8 cellular contexts compared by ENCODE assay signal in the genomic region with DNA sequence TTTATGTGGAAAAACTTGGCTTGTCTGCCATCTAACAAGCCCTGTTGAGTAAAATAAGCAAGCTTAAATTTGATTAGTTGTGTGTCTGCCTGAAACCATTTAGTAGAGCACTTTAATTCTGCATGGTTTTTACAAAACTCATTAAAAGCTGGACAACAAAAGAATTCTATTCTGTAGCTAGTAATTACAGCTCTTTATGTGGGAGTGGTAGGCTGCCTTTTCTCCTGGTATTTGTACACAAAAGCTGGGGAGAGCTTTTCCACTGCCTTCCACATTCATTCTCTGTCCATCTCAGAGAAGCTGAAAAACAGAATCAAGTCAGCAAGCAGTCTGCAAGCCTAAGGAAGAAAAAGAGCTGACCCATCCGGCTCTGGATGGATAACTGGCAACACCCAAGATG. TPM values are rescaled to one million over a fixed set of nuclear protein-coding genes. Genes with fewer than 3 reads are reported as not detected.
DNase-seq lines count a peak whose midpoint lies in the region; ATAC-seq and TF ChIP-seq lines count a peak whose summit lies in the region.

No MANE protein-coding gene starts in this region.

- peaks cover 27% of the 10 kb centered on the region for H3K4me1 Mint-ChIP-seq in MCF 10A (ENCODE audit: insufficient read depth, unreplicated experiment)

- ATAC-seq in GM18502 (IDR thresholded peaks at IDR 0.05; ENCODE audit: poor library complexity, unreplicated experiment) (no peak), GM21528 (IDR thresholded peaks at IDR 0.05; ENCODE audit: low FRiP score, unreplicated experiment) (no peak)

- peaks cover 48% of the 10 kb centered on the region for H3K79me2 ChIP-seq in ACC112 (ENCODE audit: control insufficient read depth, insufficient read depth, low read length, unreplicated experiment)

- DNase-seq in MG63: no peak
- DNase-seq in MCF 10A (ENCODE audit: unreplicated experiment): no peak
- DNase-seq in NCI-H2196 treated with DMSO at 0.1 percent for 48 hours (lab: John Stamatoyannopoulos, UW; ENCODE audit: unreplicated experiment): no peak
- DNase-seq in SIG-M5 (lab: John Stamatoyannopoulos, UW): no peak

- POLR2A ChIA-PET in MCF 10A (lab: Yijun Ruan, JAX): interaction anchor here (0.5 to 11.6 kb wide), 34 partner anchors 7 to 376 kb away, joined by 3 to 188 read pairs (median 6); partner anchors contain the start of gene PSMG1

- H3K27ac Mint-ChIP-seq in MCF 10A (ENCODE audit: low read depth, unreplicated experiment): peak overlapping the region; percentile 98

- BruUV-seq in MCF 10A (replicated peaks; lab: Mats Ljungman, UMichigan): TSS peak; percentile 13

- TF ChIP-seq CTCF in MCF 10A (IDR thresholded peaks at IDR 0.05; ENCODE audit: unreplicated experiment): no peak

- peaks cover 61% of the 10 kb centered on the region for H3K36me3 Mint-ChIP-seq in MCF 10A (ENCODE audit: insufficient read depth, unreplicated experiment)

- peaks cover 39% of the 10 kb centered on the region for H3K4me1 ChIP-seq in ACC112 (ENCODE audit: control insufficient read depth, insufficient read depth, low read length, unreplicated experiment)
- peaks cover 57% of the 10 kb centered on the region for H3K4me1 ChIP-seq in mononuclear cell (ENCODE audit: insufficient read depth, low read length)

- no peaks in the 10 kb centered on the region for H3K9me3 Mint-ChIP-seq in MCF 10A (ENCODE audit: unreplicated experiment)

- intact Hi-C loops in MCF 10A (cut with micrococcal nuclease): loop anchor here (1.0 to 10.0 kb wide), 3 partner anchors 105 to 241 kb away; no protein-coding TSS in a partner anchor

- H3K4me3 ChIP-seq in ACC112 (ENCODE audit: low read depth, low read length): peak overlapping the region; percentile 89
- H3K4me3 ChIP-seq in MG63: peak overlapping the region; percentile 82
- peak overlapping the region; percentile 70 for H3K4me3 ChIP-seq in mononuclear cell (ENCODE audit: low read length)

- H3K4me3 Mint-ChIP-seq in MCF 10A (ENCODE audit: unreplicated experiment): peak overlapping the region; percentile 97

- H3K36me3 ChIP-seq in ACC112 (ENCODE audit: insufficient read depth, low read length) (no peaks in the 10 kb centered on the region), MG63 (peaks cover 48% of the 10 kb centered on the region)

- no peak overlapping the region for H3K27ac ChIP-seq in ACC112 (ENCODE audit: low read depth, low read length)

- no peaks in the 10 kb centered on the region for H3K27me3 Mint-ChIP-seq in MCF 10A (ENCODE audit: insufficient read depth, unreplicated experiment)

- H2AFZ ChIP-seq in ACC112 (ENCODE audit: low read length, unreplicated experiment): no peak overlapping the region

- CTCF ChIA-PET in MCF 10A (lab: Yijun Ruan, JAX): interaction anchor here (0.6 to 1.5 kb wide), 13 partner anchors 9 to 813 kb away, joined by 3 to 5 read pairs (median 3); no protein-coding TSS in a partner anchor

- H3K9me3 ChIP-seq in MG63: no peaks in the 10 kb centered on the region
- H3K9me3 ChIP-seq in mononuclear cell (ENCODE audit: low read depth, low read length): no peaks in the 10 kb centered on the region

- H3K27me3 ChIP-seq in ACC112 (ENCODE audit: insufficient read depth, low read length): no peaks in the 10 kb centered on the region
- H3K27me3 ChIP-seq in MG63: no peaks in the 10 kb centered on the region
- H3K27me3 ChIP-seq in mononuclear cell (ENCODE audit: insufficient read depth, low read length): no peaks in the 10 kb centered on the region

RNA-seq across cellular contexts. Expression of gene ETS2, which starts 1.8 kb away (rescaled TPM):
- total RNA-seq in MG63 (2014; rRNA removed; shearing (Covaris generic); ENCODE audit: low replicate concordance): 12.6 and 12.7 TPM in 2 replicates
- 109 and 126 TPM in 2 replicates for total RNA-seq in MCF 10A (2022)
- 64.1 TPM for total RNA-seq in mononuclear cell
